ENCODE assay signal across 13 cellular contexts in the genomic region with DNA sequence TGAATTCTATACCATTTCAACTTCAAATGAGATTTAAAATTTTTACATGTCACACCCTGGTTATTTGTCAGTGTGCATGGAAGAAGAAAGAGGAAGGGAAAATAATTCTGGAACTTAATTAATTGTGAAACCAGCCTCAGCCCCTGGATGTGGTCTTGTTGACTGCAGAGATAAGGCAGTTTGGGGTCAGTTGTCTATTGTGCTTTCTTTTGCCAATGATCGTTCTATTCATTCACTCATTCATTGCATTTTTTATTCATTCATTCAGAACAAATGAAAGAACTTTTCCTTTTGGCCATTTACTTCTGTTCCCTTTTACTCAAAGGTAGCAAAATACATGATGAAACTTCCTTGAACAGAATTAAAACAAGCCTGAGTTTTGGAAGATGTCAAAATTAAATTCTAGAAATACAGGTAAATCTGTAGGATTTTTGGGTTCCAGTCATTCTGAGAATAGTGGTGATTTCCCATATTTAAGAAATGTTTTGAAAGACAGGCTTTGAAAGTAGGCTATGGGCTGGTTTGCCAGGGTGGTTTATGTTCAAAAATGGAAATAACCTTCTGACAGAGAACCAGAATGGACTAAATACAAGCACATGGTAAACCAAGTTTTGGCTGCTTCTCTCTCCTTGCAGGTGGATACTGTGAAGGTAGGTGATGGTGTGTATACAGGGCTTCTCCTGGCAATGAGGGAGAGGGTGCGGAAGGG. TPM values are rescaled to one million over a fixed set of nuclear protein-coding genes. Genes with fewer than 3 reads are reported as not detected.
DNase-seq lines count a peak whose midpoint lies in the region; ATAC-seq and TF ChIP-seq lines count a peak whose summit lies in the region.
"Had no signal": no experiment of that assay in that cellular context is flagged by ENCODE, and none has a peak within 500 bp of the region (broad histone marks: within the 10 kb centered on the region; RNA-seq: fewer than 3 reads in every experiment).

No MANE protein-coding gene starts in this region.

- H3K27me3 Mint-ChIP-seq in Calu3 (ENCODE audit: unreplicated experiment): no peaks in the 10 kb centered on the region
- peaks cover 5% of the 10 kb centered on the region for H3K27me3 Mint-ChIP-seq in mesothelial cell of epicardium (ENCODE audit: low read depth)
- H3K27me3 Mint-ChIP-seq in activated CD4-positive, alpha-beta memory T cell treated with anti-CD3 and anti-CD28 coated beads, Interleukin-2, amount 10 ng/mL, durations not matched to agents 7 days and 5 days: no peaks in the 10 kb centered on the region

- H3K79me2 ChIP-seq in OCI-LY3 (ENCODE audit: low read length): peaks cover 100% of the 10 kb centered on the region

- H3K9ac ChIP-seq in OCI-LY3 (ENCODE audit: low read length): peak overlapping the region; percentile 46; the same call in 1 of the 2 replicates
- H3K9ac ChIP-seq: BLaER1 treated with 17β-estradiol and CSF1 and Interleukin-3, amounts not matched to agents 10 nM and 100 nM had no signal

- POLR2A ChIA-PET in activated CD4-positive, alpha-beta memory T cell treated with anti-CD3 and anti-CD28 coated beads, Interleukin-2, amount 10 ng/mL, durations not matched to agents 7 days and 5 days (lab: Charles Lee): no interaction called here

- H3K4me1 Mint-ChIP-seq in Calu3 (ENCODE audit: low read depth, unreplicated experiment) (no peaks in the 10 kb centered on the region), mesothelial cell of epicardium (peaks cover 7% of the 10 kb centered on the region)
- H3K4me1 Mint-ChIP-seq in activated CD4-positive, alpha-beta memory T cell treated with anti-CD3 and anti-CD28 coated beads, Interleukin-2, amount 10 ng/mL, durations not matched to agents 7 days and 5 days: no peaks in the 10 kb centered on the region

- TF ChIP-seq CTCF in OCI-LY3 (IDR thresholded peaks at IDR 0.05; ENCODE audit: low read depth, low read length) (no peak), Calu3 (IDR thresholded peaks at IDR 0.05; ENCODE audit: unreplicated experiment) (no peak), mesothelial cell of epicardium (IDR thresholded peaks at IDR 0.05; ENCODE audit: unreplicated experiment) (no peak)

- peak overlapping the region; percentile 82 for H3K27ac ChIP-seq in OCI-LY3 (ENCODE audit: low read length)
- H3K27ac ChIP-seq: BLaER1 treated with 17β-estradiol and CSF1 and Interleukin-3, amounts not matched to agents 10 nM and 100 nM; WERI-Rb-1 had no signal

- DNase-seq in NCI-H526 (lab: John Stamatoyannopoulos, UW) (no peak), Calu3 (no peak), mesothelial cell of epicardium (ENCODE audit: low spot score in 2 of 2, unreplicated experiment in 2 of 2) (no peak)
- no peak for DNase-seq in activated CD4-positive, alpha-beta memory T cell treated with anti-CD3 and anti-CD28 coated beads, Interleukin-2, amount 10 ng/mL, durations not matched to agents 7 days and 5 days
- DNase-seq: anterior cingulate cortex, NCI-H1105 treated with DMSO at 0.1 percent for 48 hours, WERI-Rb-1 had no signal

- intact Hi-C loops in Calu3 (cut with micrococcal nuclease; ENCODE audit: unreplicated experiment): no loop called here

- H3K4me2 ChIP-seq in OCI-LY3 (ENCODE audit: low read length): peak overlapping the region; percentile 55

- H3K4me3 ChIP-seq in OCI-LY3 (ENCODE audit: low read length): peak overlapping the region; percentile 16
- H3K4me3 ChIP-seq: BLaER1 treated with 17β-estradiol and CSF1 and Interleukin-3, amounts not matched to agents 10 nM and 100 nM had no signal

- H3K4me1 ChIP-seq in OCI-LY3 (ENCODE audit: low read length): peaks cover 72% of the 10 kb centered on the region

- H3K36me3 Mint-ChIP-seq in Calu3 (ENCODE audit: insufficient read depth, unreplicated experiment) (no peaks in the 10 kb centered on the region), mesothelial cell of epicardium (no peaks in the 10 kb centered on the region)
- H3K36me3 Mint-ChIP-seq in activated CD4-positive, alpha-beta memory T cell treated with anti-CD3 and anti-CD28 coated beads, Interleukin-2, amount 10 ng/mL, durations not matched to agents 7 days and 5 days (ENCODE audit: low read depth): no peaks in the 10 kb centered on the region

- TF ChIP-seq POLR2A in GM18505 (IDR thresholded peaks at IDR 0.05; ENCODE audit: borderline replicate concordance, extremely low read depth, insufficient read depth, insufficient read length): no peak

- BruUV-seq in Calu3 (replicated peaks; lab: Mats Ljungman, UMichigan): no TSS peak

- H3K4me3 Mint-ChIP-seq in Calu3 (ENCODE audit: low read depth, unreplicated experiment): no peak overlapping the region
- no peak overlapping the region for H3K4me3 Mint-ChIP-seq in mesothelial cell of epicardium
- H3K4me3 Mint-ChIP-seq in activated CD4-positive, alpha-beta memory T cell treated with anti-CD3 and anti-CD28 coated beads, Interleukin-2, amount 10 ng/mL, durations not matched to agents 7 days and 5 days: no peak overlapping the region

- peaks cover 71% of the 10 kb centered on the region for H3K36me3 ChIP-seq in OCI-LY3 (replicated peaks; ENCODE audit: low read depth, low read length)
- H3K36me3 ChIP-seq: BLaER1 treated with 17β-estradiol and CSF1 and Interleukin-3, amounts not matched to agents 10 nM and 100 nM; WERI-Rb-1 had no signal

- peaks cover 84% of the 10 kb centered on the region for H4K20me1 ChIP-seq in OCI-LY3 (ENCODE audit: insufficient read depth, low read length)
- H4K20me1 ChIP-seq: BLaER1 treated with 17β-estradiol and CSF1 and Interleukin-3, amounts not matched to agents 10 nM and 100 nM had no signal

- H2AFZ ChIP-seq in OCI-LY3 (ENCODE audit: low read depth, low read length): no peak overlapping the region

- CTCF ChIA-PET in Calu3 (lab: Charles Lee): no interaction called here
- CTCF ChIA-PET in activated CD4-positive, alpha-beta memory T cell treated with anti-CD3 and anti-CD28 coated beads, Interleukin-2, amount 10 ng/mL, durations not matched to agents 7 days and 5 days (lab: Charles Lee): no interaction called here

- H3K27ac Mint-ChIP-seq in Calu3 (ENCODE audit: unreplicated experiment) (no peak overlapping the region), mesothelial cell of epicardium (no peak overlapping the region)
- no peak overlapping the region for H3K27ac Mint-ChIP-seq in activated CD4-positive, alpha-beta memory T cell treated with anti-CD3 and anti-CD28 coated beads, Interleukin-2, amount 10 ng/mL, durations not matched to agents 7 days and 5 days

- H3K27me3 ChIP-seq in OCI-LY3 (ENCODE audit: low read depth, low read length): no peaks in the 10 kb centered on the region

- ATAC-seq in GM18505 (IDR thresholded peaks at IDR 0.05; ENCODE audit: unreplicated experiment) (peak; percentile 70), GM19438 (IDR thresholded peaks at IDR 0.05; ENCODE audit: low read depth, unreplicated experiment) (peak; percentile 51), HG02885 (IDR thresholded peaks at IDR 0.05; ENCODE audit: poor library complexity, unreplicated experiment) (peak; percentile 69)

- H3K9me3 ChIP-seq in OCI-LY3 (ENCODE audit: insufficient read depth, low read length): no peaks in the 10 kb centered on the region
- H3K9me3 ChIP-seq: BLaER1 treated with 17β-estradiol and CSF1 and Interleukin-3, amounts not matched to agents 10 nM and 100 nM had no signal

- H3K9me3 Mint-ChIP-seq in Calu3 (ENCODE audit: low read depth, unreplicated experiment): no peaks in the 10 kb centered on the region
- H3K9me3 Mint-ChIP-seq in mesothelial cell of epicardium: peaks cover 3% of the 10 kb centered on the region
- no peaks in the 10 kb centered on the region for H3K9me3 Mint-ChIP-seq in activated CD4-positive, alpha-beta memory T cell treated with anti-CD3 and anti-CD28 coated beads, Interleukin-2, amount 10 ng/mL, durations not matched to agents 7 days and 5 days

RNA-seq across cellular contexts. Expression of a gene that starts 35.7 kb away (rescaled TPM):
- 4.4 and 6.5 TPM in 2 replicates for total RNA-seq in Calu3 (2022)
- 12.6 to 13.9 TPM (median 13.6 TPM) in 3 replicates for total RNA-seq in mesothelial cell of epicardium
- total RNA-seq in activated CD4-positive, alpha-beta memory T cell treated with anti-CD3 and anti-CD28 coated beads, Interleukin-2, amount 10 ng/mL, durations not matched to agents 7 days and 5 days: not detected
- total RNA-seq: SK-MEL-5 had no signal
